In genomic region chr18:74766233-74766632, GRCh38 we compare ENCODE assay signal across 6 cellular contexts.
"Had no signal": no experiment of that assay in that cellular context is flagged by ENCODE, and none has a peak within 500 bp of the region (broad histone marks: within the 10 kb centered on the region; RNA-seq: fewer than 3 reads in every experiment).

No MANE protein-coding gene starts in this region.

- FAIRE-seq: HepG2 had no signal

- ATAC-seq: HepG2 had no signal

- H3K4me3 ChIP-seq: GM23248 had no signal

- H3K9ac ChIP-seq: GM23248 had no signal

- H2AFZ ChIP-seq: GM23248 had no signal

- DNase-seq: GM23248, GOT3, H7, HCEC 1CT had no signal

- H3K27ac ChIP-seq: GM23248, HL-60 had no signal
